In genomic region chr13:61485128-61485765, GRCh38 we compare ENCODE assay signal across 29 cellular contexts.
"Had no signal": no experiment of that assay in that cellular context is flagged by ENCODE, and none has a peak within 500 bp of the region (broad histone marks: within the 10 kb centered on the region; RNA-seq: fewer than 3 reads in every experiment).

No MANE protein-coding gene starts in this region.

- H3K4me3 Mint-ChIP-seq: stimulated activated effector memory CD8-positive, alpha-beta T cell treated with anti-CD3 and anti-CD28 coated beads, Interleukin-12 subunit alpha, Interleukin-12 subunit beta, amount 100 ng/mL, for 72 hours; stimulated activated memory B cell treated with anti-CD40 and anti-IgM and Interleukin-4, amounts not matched to agents 10 μg/mL and 1 μg/mL and 100 μg/mL, for 72 hours; stimulated activated naive B cell treated with anti-CD40 and anti-IgM and Interleukin-4, amounts not matched to agents 10 μg/mL and 1 μg/mL and 100 μg/mL, for 72 hours; stimulated activated naive CD8-positive, alpha-beta T cell treated with anti-CD3 and anti-CD28 coated beads, Interleukin-15, amount 100 ng/mL, for 72 hours; stimulated activated naive CD8-positive, alpha-beta T cell treated with anti-CD3 and anti-CD28 coated beads, Interleukin-15, Interleukin-2, amounts not matched to agents 100 ng/mL and 50 ng/mL, for 24 hours; type B pancreatic cell had no signal

- H3K36me3 Mint-ChIP-seq: stimulated activated effector memory CD8-positive, alpha-beta T cell treated with anti-CD3 and anti-CD28 coated beads, Interleukin-12 subunit alpha, Interleukin-12 subunit beta, amount 100 ng/mL, for 72 hours; stimulated activated memory B cell treated with anti-CD40 and anti-IgM and Interleukin-4, amounts not matched to agents 10 μg/mL and 1 μg/mL and 100 μg/mL, for 72 hours; stimulated activated naive B cell treated with anti-CD40 and anti-IgM and Interleukin-4, amounts not matched to agents 10 μg/mL and 1 μg/mL and 100 μg/mL, for 72 hours; type B pancreatic cell had no signal

- H3K27me3 ChIP-seq: stomach, suprapubic skin, testis, thyroid gland, tibial artery, tibial nerve, transverse colon, upper lobe of left lung, upper lobe of right lung, uterus, vagina had no signal

- H3K27ac Mint-ChIP-seq: stimulated activated effector memory CD8-positive, alpha-beta T cell treated with anti-CD3 and anti-CD28 coated beads, Interleukin-12 subunit alpha, Interleukin-12 subunit beta, amount 100 ng/mL, for 72 hours; stimulated activated memory B cell treated with anti-CD40 and anti-IgM and Interleukin-4, amounts not matched to agents 10 μg/mL and 1 μg/mL and 100 μg/mL, for 72 hours; stimulated activated naive B cell treated with anti-CD40 and anti-IgM and Interleukin-4, amounts not matched to agents 10 μg/mL and 1 μg/mL and 100 μg/mL, for 72 hours; stimulated activated naive CD8-positive, alpha-beta T cell treated with anti-CD3 and anti-CD28 coated beads, Interleukin-15, amount 100 ng/mL, for 72 hours; stimulated activated naive CD8-positive, alpha-beta T cell treated with anti-CD3 and anti-CD28 coated beads, Interleukin-15, Interleukin-2, amounts not matched to agents 100 ng/mL and 50 ng/mL, for 24 hours; type B pancreatic cell had no signal

- H3K27ac ChIP-seq: stomach, suprapubic skin, testis, thoracic aorta, thyroid gland, tibial artery, tibial nerve, transverse colon, upper lobe of left lung, upper lobe of right lung, uterus, vagina had no signal

- H3K36me3 ChIP-seq: stomach, suprapubic skin, thoracic aorta, thyroid gland, tibial artery, tibial nerve, transverse colon, upper lobe of left lung, upper lobe of right lung, uterus, vagina had no signal

- H3K4me3 ChIP-seq: stomach, suprapubic skin, testis, thoracic aorta, thyroid gland, tibial artery, tibial nerve, transverse colon, upper lobe of left lung, upper lobe of right lung, uterus, vagina had no signal

- H3K9me3 Mint-ChIP-seq: stimulated activated naive CD8-positive, alpha-beta T cell treated with anti-CD3 and anti-CD28 coated beads, Interleukin-15, Interleukin-2, amounts not matched to agents 100 ng/mL and 50 ng/mL, for 24 hours; type B pancreatic cell had no signal

- FAIRE-seq: urothelium cell line had no signal

- H3K27me3 Mint-ChIP-seq: stimulated activated memory B cell treated with anti-CD40 and anti-IgM and Interleukin-4, amounts not matched to agents 10 μg/mL and 1 μg/mL and 100 μg/mL, for 72 hours; stimulated activated naive B cell treated with anti-CD40 and anti-IgM and Interleukin-4, amounts not matched to agents 10 μg/mL and 1 μg/mL and 100 μg/mL, for 72 hours; stimulated activated naive CD8-positive, alpha-beta T cell treated with anti-CD3 and anti-CD28 coated beads, Interleukin-15, amount 100 ng/mL, for 72 hours; stimulated activated naive CD8-positive, alpha-beta T cell treated with anti-CD3 and anti-CD28 coated beads, Interleukin-15, Interleukin-2, amounts not matched to agents 100 ng/mL and 50 ng/mL, for 24 hours; type B pancreatic cell had no signal

- H3K4me1 Mint-ChIP-seq: stimulated activated effector memory CD8-positive, alpha-beta T cell treated with anti-CD3 and anti-CD28 coated beads, Interleukin-12 subunit alpha, Interleukin-12 subunit beta, amount 100 ng/mL, for 72 hours; stimulated activated memory B cell treated with anti-CD40 and anti-IgM and Interleukin-4, amounts not matched to agents 10 μg/mL and 1 μg/mL and 100 μg/mL, for 72 hours; stimulated activated naive B cell treated with anti-CD40 and anti-IgM and Interleukin-4, amounts not matched to agents 10 μg/mL and 1 μg/mL and 100 μg/mL, for 72 hours; stimulated activated naive CD8-positive, alpha-beta T cell treated with anti-CD3 and anti-CD28 coated beads, Interleukin-15, amount 100 ng/mL, for 72 hours had no signal

- H3K4me1 ChIP-seq: stomach, suprapubic skin, thyroid gland, tibial artery, tibial nerve, transverse colon, upper lobe of left lung, upper lobe of right lung, uterus, vagina had no signal

- H3K9me3 ChIP-seq: stomach, suprapubic skin, testis, thoracic aorta, thyroid gland, tibial artery, tibial nerve, transverse colon, upper lobe of left lung, uterus, vagina had no signal

- ATAC-seq: stimulated activated effector memory CD8-positive, alpha-beta T cell treated with anti-CD3 and anti-CD28 coated beads, Interleukin-12 subunit alpha, Interleukin-12 subunit beta, amount 100 ng/mL, for 72 hours; stimulated activated memory B cell treated with anti-CD40 and anti-IgM and Interleukin-4, amounts not matched to agents 10 μg/mL and 1 μg/mL and 100 μg/mL, for 72 hours; stimulated activated naive CD8-positive, alpha-beta T cell treated with anti-CD3 and anti-CD28 coated beads, Interleukin-15, amount 100 ng/mL, for 72 hours; stimulated activated naive CD8-positive, alpha-beta T cell treated with anti-CD3 and anti-CD28 coated beads, Interleukin-15, Interleukin-2, amounts not matched to agents 100 U/mL and 50 U/mL, for 24 hours had no signal

- DNase-seq: stimulated activated CD4-positive, alpha-beta T cell treated with anti-CD3 and anti-CD28 coated beads, Interleukin-2, amount 100 ng/mL, for 48 hours; stimulated activated CD4-positive, alpha-beta T cell treated with anti-CD3 and anti-CD28 coated beads, Interleukin-4, amount 100 ng/mL, for 1 hour; stimulated activated CD4-positive, alpha-beta T cell treated with anti-CD3 and anti-CD28 coated beads, Interleukin-4, amount 100 ng/mL, for 24 hours; stimulated activated CD4-positive, alpha-beta T cell treated with anti-CD3 and anti-CD28 coated beads, Interleukin-4, amount 100 ng/mL, for 4 hours; stimulated activated CD8-positive, alpha-beta memory T cell treated with anti-CD3 and anti-CD28 coated beads, Interleukin-4, amount 100 ng/mL, for 48 hours; stimulated activated naive B cell treated with anti-CD40 and anti-IgM and Interleukin-4, amounts not matched to agents 10 μg/mL and 1 μg/mL and 100 μg/mL, for 72 hours; stimulated activated naive CD4-positive, alpha-beta T cell; stimulated activated naive CD4-positive, alpha-beta T cell treated with Interleukin-2 at 50 U/mL for 16 hours; stimulated activated naive CD8-positive, alpha-beta T cell treated with anti-CD3 and anti-CD28 coated beads, Interleukin-15, amount 100 ng/mL, for 72 hours; stimulated activated naive CD8-positive, alpha-beta T cell treated with anti-CD3 and anti-CD28 coated beads, Interleukin-15, Interleukin-2, amounts not matched to agents 100 U/mL and 50 U/mL, for 24 hours; stomach; substantia nigra; testis; thyroid gland; tibial artery; transverse colon; trophoblast cell; upper lobe of left lung; upper lobe of right lung; uterus had no signal
